ENCODE assay signal across 34 cellular contexts in genomic region chr5:42120071-42120470, GRCh38.
"Had no signal": no experiment of that assay in that cellular context is flagged by ENCODE, and none has a peak within 500 bp of the region (broad histone marks: within the 10 kb centered on the region; RNA-seq: fewer than 3 reads in every experiment).

No MANE protein-coding gene starts in this region.

- FAIRE-seq: astrocyte, bronchial epithelial cell had no signal

- ATAC-seq: activated naive CD4-positive, alpha-beta T cell treated with anti-CD3 and anti-CD28 coated beads, Interleukin-2, amount 50 U/mL, for 72 hours; activated naive CD8-positive, alpha-beta T cell treated with anti-CD3 and anti-CD28 coated beads, Interleukin-2, amount 50 U/mL, for 24 hours; activated T-cell treated with anti-CD3 and anti-CD28 coated beads, Interleukin-2, amount 50 U/mL, for 4 hours; activated T-cell treated with anti-CD3 and anti-CD28 coated beads, Interleukin-2, amount 50 U/mL, for 72 hours; activated T-helper 17 cell treated with anti-CD3 and anti-CD28 coated beads, Interleukin-2, amount 50 U/mL, for 72 hours; body of pancreas had no signal

- H3K27me3 ChIP-seq: adrenal gland, ascending aorta, body of pancreas, brain microvascular endothelial cell, breast epithelium, cardiac muscle cell had no signal

- H3K9me3 ChIP-seq: adrenal gland, ascending aorta, body of pancreas, breast epithelium had no signal

- H3K27ac ChIP-seq: adrenal gland, ascending aorta, body of pancreas, brain microvascular endothelial cell, breast epithelium, cardiac muscle cell had no signal

- H3K4me3 ChIP-seq: adrenal gland, ascending aorta, body of pancreas, breast epithelium, cardiac muscle cell had no signal

- DNase-seq: activated effector memory CD4-positive, alpha-beta T cell treated with anti-CD3 and anti-CD28 coated beads, Interleukin-2, amount 50 U/mL, for 16 hours; activated effector memory CD4-positive, alpha-beta T cell treated with Interleukin-2 at 50 U/mL for 16 hours; activated gamma-delta T cell; activated gamma-delta T cell treated with Interleukin-2 at 50 U/mL for 16 hours; activated naive CD4-positive, alpha-beta T cell; activated naive CD4-positive, alpha-beta T cell treated with anti-CD3 and anti-CD28 coated beads for 36 hours; activated naive CD4-positive, alpha-beta T cell treated with anti-CD3 and anti-CD28 coated beads, Interleukin-2, amount 10 ng/mL, durations not matched to agents 7 days and 5 days; activated naive CD4-positive, alpha-beta T cell treated with anti-CD3 and anti-CD28 coated beads, Interleukin-2, amount 50 U/mL, for 16 hours; activated naive CD4-positive, alpha-beta T cell treated with Interleukin-2 at 50 U/mL for 16 hours; activated naive CD8-positive, alpha-beta T cell treated with anti-CD3 and anti-CD28 coated beads for 36 hours; activated naive CD8-positive, alpha-beta T cell treated with anti-CD3 and anti-CD28 coated beads, Interleukin-2, amount 10 ng/mL, durations not matched to agents 7 days and 5 days; activated naive CD8-positive, alpha-beta T cell treated with anti-CD3 and anti-CD28 coated beads, Interleukin-2, amount 50 U/mL, for 24 hours; activated T-cell treated with anti-CD3 and anti-CD28 coated beads, Interleukin-2, amount 50 U/mL, for 1 hour; activated T-cell treated with anti-CD3 and anti-CD28 coated beads, Interleukin-2, amount 50 U/mL, for 24 hours; activated T-cell treated with anti-CD3 and anti-CD28 coated beads, Interleukin-2, amount 50 U/mL, for 4 hours; activated T-cell treated with anti-CD3 and anti-CD28 coated beads, Interleukin-2, amount 50 U/mL, for 48 hours; activated T-cell treated with anti-CD3 and anti-CD28 coated beads, Interleukin-2, amount 50 U/mL, for 72 hours; adrenal gland; amniotic stem cell; amygdala; anterior cingulate cortex; aorta; body of pancreas; brain microvascular endothelial cell; caudate nucleus; central memory CD4-positive, alpha-beta T cell; cerebellar nuclear complex had no signal

- H3K36me3 ChIP-seq: adrenal gland, ascending aorta, brain microvascular endothelial cell, breast epithelium, cardiac muscle cell had no signal

- H3K4me1 ChIP-seq: adrenal gland, ascending aorta, body of pancreas, breast epithelium had no signal
